9 cellular contexts compared by ENCODE assay signal in the genomic region with DNA sequence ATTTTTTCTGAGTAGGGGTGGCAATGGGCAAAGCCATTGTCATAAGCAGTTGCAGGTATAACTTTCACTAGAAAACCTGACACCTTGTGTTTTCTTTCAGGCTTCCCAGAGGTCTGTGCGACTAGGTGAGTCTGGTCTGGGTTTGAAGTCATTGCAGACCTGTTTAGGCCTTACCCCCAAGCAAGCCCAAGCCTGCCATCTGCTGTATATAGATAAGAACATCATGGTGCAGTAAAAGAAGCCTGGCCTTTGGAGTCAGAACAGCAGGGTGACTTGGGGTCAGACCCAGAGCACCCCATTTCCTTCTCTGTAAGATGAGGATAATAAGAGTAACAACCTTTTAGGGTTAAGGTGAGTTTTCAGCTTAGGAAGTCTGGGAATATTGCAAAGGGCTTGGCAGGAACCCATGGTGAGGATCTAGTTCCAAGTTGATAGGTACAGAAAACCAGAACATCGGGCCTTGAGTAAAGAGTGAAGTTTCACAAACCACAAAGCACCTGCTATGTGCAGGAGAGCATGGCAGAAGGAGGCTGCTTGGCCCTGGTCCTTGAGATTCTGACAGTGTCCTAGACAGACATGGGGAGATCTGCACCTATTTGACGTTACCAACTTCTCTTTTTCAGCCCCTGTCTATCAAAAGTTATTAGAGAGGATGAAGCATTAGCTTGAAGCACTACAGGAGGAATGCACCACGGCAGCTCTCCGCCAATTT. TPM values are rescaled to one million over a fixed set of nuclear protein-coding genes. Genes with fewer than 3 reads are reported as not detected.
DNase-seq lines count a peak whose midpoint lies in the region; ATAC-seq, FAIRE-seq and TF ChIP-seq lines count a peak whose summit lies in the region.
"Had no signal": no experiment of that assay in that cellular context is flagged by ENCODE, and none has a peak within 500 bp of the region (broad histone marks: within the 10 kb centered on the region; RNA-seq: fewer than 3 reads in every experiment).

No MANE protein-coding gene starts in this region.

- H3K56ac ChIP-seq in H9 (ENCODE audit: insufficient read length, low read depth, low read length), result no peak overlapping the region

- H3K4me1 Mint-ChIP-seq in H9 (peaks cover 4 to 5% of the 10 kb centered on the region in 2 experiments), astrocyte (ENCODE audit: low read depth, unreplicated experiment) (peaks cover 38% of the 10 kb centered on the region)

- H2BK120ac ChIP-seq in H9 (ENCODE audit: low read depth, low read length, poor library complexity, severe bottlenecking), result no peak overlapping the region

- no peaks in the 10 kb centered on the region for H3K79me2 ChIP-seq in H9 (ENCODE audit: insufficient read depth, low read length)
- no peaks in the 10 kb centered on the region for H3K79me2 ChIP-seq in astrocyte (ENCODE audit: insufficient read depth, low read length)

- H3K4me1 ChIP-seq in H9 (ENCODE audit: insufficient read depth, low read length), result no peaks in the 10 kb centered on the region
- H3K4me1 ChIP-seq in astrocyte (ENCODE audit: insufficient read depth, low read length), result peaks cover 25% of the 10 kb centered on the region
- peaks cover 7% of the 10 kb centered on the region in 2 donors for H3K4me1 ChIP-seq in lung (ENCODE audit: control insufficient read depth in 2 of 2, insufficient read depth in 2 of 2, low read length in 2 of 2)

- WGBS in H9 (ENCODE audit: extremely low coverage, insufficient read length, low lambda C conversion rate), result no CpG with 5 or more reads among the region's 5 CpGs
- WGBS in lung, 2 donors, result 79% methylated on average over 5 of the region's 5 CpGs

- H2AFZ ChIP-seq in H9 (ENCODE audit: low read length), result no peak overlapping the region
- no peak overlapping the region for H2AFZ ChIP-seq in astrocyte (ENCODE audit: low read depth, low read length)

- no peak overlapping the region for H3K14ac ChIP-seq in H9 (ENCODE audit: insufficient read depth, low read length)

- no peaks in the 10 kb centered on the region for H3K23me2 ChIP-seq in H9 (ENCODE audit: insufficient read length, low read depth, low read length, poor library complexity, severe bottlenecking)

- H3K27me3 Mint-ChIP-seq in H9 (ENCODE audit: low read depth) (no peaks in the 10 kb centered on the region), astrocyte (ENCODE audit: low read depth, unreplicated experiment) (no peaks in the 10 kb centered on the region)

- H3K9me3 Mint-ChIP-seq in H9 (no peaks in the 10 kb centered on the region), astrocyte (ENCODE audit: unreplicated experiment) (no peaks in the 10 kb centered on the region)

- no peak overlapping the region for H3K9ac ChIP-seq in H9 (ENCODE audit: extremely low read depth, insufficient read length, low read length)
- no peak overlapping the region for H3K9ac ChIP-seq in astrocyte (ENCODE audit: low read length)

- FAIRE-seq in astrocyte (lab: Jason Lieb, UNC), result no peak

- H3K27me3 ChIP-seq in H9 (ENCODE audit: insufficient read depth, low read length), result no peaks in the 10 kb centered on the region
- no peaks in the 10 kb centered on the region for H3K27me3 ChIP-seq in astrocyte (ENCODE audit: insufficient read depth, low read length)
- no peaks in the 10 kb centered on the region for H3K27me3 ChIP-seq in lung (ENCODE audit: control insufficient read depth, insufficient read depth)
- H3K27me3 ChIP-seq: vagina had no signal

- peak; percentile 57 for ATAC-seq in lung (ENCODE audit: insufficient read depth, low FRiP score)

- H3K4me3 Mint-ChIP-seq in H9 (no peak overlapping the region), astrocyte (ENCODE audit: unreplicated experiment) (no peak overlapping the region)

- no peak overlapping the region for H3T11ph ChIP-seq in H9 (ENCODE audit: low read length)

- TF ChIP-seq CTCF in H9 (conservative IDR thresholded peaks at IDR 0.05) (peak; percentile 73), astrocyte (IDR thresholded peaks at IDR 0.05; ENCODE audit: insufficient read depth, low read depth, low read length) (peak; percentile 9), lung (IDR thresholded peaks at IDR 0.05; ENCODE audit: control extremely low read depth, extremely low read depth) (no peak)

- no peak overlapping the region for H4K91ac ChIP-seq in H9 (ENCODE audit: insufficient read length, low read depth, low read length)

- no peak overlapping the region for H2BK12ac ChIP-seq in H9 (ENCODE audit: insufficient read length, low read depth, low read length)

- no peak overlapping the region for H4K8ac ChIP-seq in H9 (replicated peaks; ENCODE audit: insufficient read length, low read depth, low read length)

- H2AK5ac ChIP-seq in H9 (ENCODE audit: insufficient read length, low read length), result no peak overlapping the region

- H3K4ac ChIP-seq in H9 (ENCODE audit: low read depth, low read length), result no peak overlapping the region

- H3K4me2 ChIP-seq in H9 (ENCODE audit: insufficient read depth, insufficient read length, low read length) (no peak overlapping the region), astrocyte (ENCODE audit: low read length) (no peak overlapping the region)

- H2BK20ac ChIP-seq in H9 (ENCODE audit: low read depth, low read length, poor library complexity, severe bottlenecking), result no peak overlapping the region

- H3K79me1 ChIP-seq in H9 (ENCODE audit: insufficient read depth, low read depth, low read length, poor library complexity, severe bottlenecking), result no peaks in the 10 kb centered on the region

- DNase-seq in stimulated activated CD4-positive, alpha-beta T cell treated with anti-CD3 and anti-CD28 coated beads, Interleukin-1b, Interleukin-23, amount 100 ng/mL, for 48 hours, result peak; percentile 17
- DNase-seq in stimulated activated CD4-positive, alpha-beta T cell treated with anti-CD3 and anti-CD28 coated beads, Interleukin-2, amount 100 ng/mL, for 24 hours, result no peak
- DNase-seq in H9 (peak; percentile 43), NCI-H1092 (lab: John Stamatoyannopoulos, UW) (peak; percentile 2), astrocyte (ENCODE audit: low read depth) (no peak), lung (ENCODE audit: low spot score) (no peak), T-helper 9 cell (no peak), epidermal melanocyte (ENCODE audit: insufficient read length, low spot score) (no peak)

- H3K36me3 Mint-ChIP-seq in H9 (ENCODE audit: insufficient read depth in 1 of 3, low read depth in 3 of 3) (no peaks in the 10 kb centered on the region), astrocyte (ENCODE audit: low read depth, unreplicated experiment) (peaks cover 42% of the 10 kb centered on the region)

- H3K4me3 ChIP-seq in astrocyte (ENCODE audit: insufficient read depth, low read depth, low read length) (no peak overlapping the region), lung (no peak overlapping the region)
- H3K4me3 ChIP-seq: vagina had no signal

- no peak overlapping the region for H2BK15ac ChIP-seq in H9 (ENCODE audit: low read depth, low read length)

- H2BK5ac ChIP-seq in H9 (ENCODE audit: insufficient read length, low read length), result no peak overlapping the region

- H3K36me3 ChIP-seq in astrocyte (ENCODE audit: insufficient read depth, low read length), result peaks cover 74% of the 10 kb centered on the region
- peaks cover 3% of the 10 kb centered on the region in 2 donors for H3K36me3 ChIP-seq in lung (ENCODE audit: control insufficient read depth in 2 of 2, insufficient read depth in 2 of 2, low read length in 2 of 2)
- H3K36me3 ChIP-seq: vagina had no signal

- no peaks in the 10 kb centered on the region for H3K9me3 ChIP-seq in H9 (ENCODE audit: control insufficient read depth, low read depth, low read length)
- H3K9me3 ChIP-seq in astrocyte (ENCODE audit: insufficient read depth, low read depth, low read length), result no peaks in the 10 kb centered on the region
- no peaks in the 10 kb centered on the region for H3K9me3 ChIP-seq in lung (ENCODE audit: control insufficient read depth in 2 of 2, insufficient read depth in 1 of 2, low read length in 1 of 2)
- H3K9me3 ChIP-seq: vagina had no signal

- no peak overlapping the region for H3K23ac ChIP-seq in H9 (ENCODE audit: insufficient read length, low read depth, low read length)

- no peak overlapping the region for H4K5ac ChIP-seq in H9 (ENCODE audit: insufficient read length, low read depth, low read length)

- H3K27ac Mint-ChIP-seq in H9 (no peak overlapping the region), astrocyte (ENCODE audit: unreplicated experiment) (peak overlapping the region; percentile 72)

- no peak overlapping the region for H3K18ac ChIP-seq in H9 (ENCODE audit: insufficient read length, low read depth, low read length)

- H4K20me1 ChIP-seq in H9 (ENCODE audit: control insufficient read depth, insufficient read depth, insufficient read length), result no peaks in the 10 kb centered on the region
- peaks cover 45% of the 10 kb centered on the region for H4K20me1 ChIP-seq in astrocyte (ENCODE audit: insufficient read depth, low read length)

- H3K27ac ChIP-seq in H9 (ENCODE audit: insufficient read length, low read depth, low read length), result no peak overlapping the region
- no peak overlapping the region for H3K27ac ChIP-seq in astrocyte (ENCODE audit: low read depth, low read length)
- H3K27ac ChIP-seq in lung (ENCODE audit: low read depth in 1 of 2, low read length in 1 of 2), result no peak overlapping the region
- H3K27ac ChIP-seq: vagina had no signal

RNA-seq across cellular contexts. Expression of gene TGFBI, which starts 33.9 kb away (rescaled TPM):
- 3.2 and 4.7 TPM in 2 replicates for total RNA-seq in H9 (2021)
- total RNA-seq in astrocyte, result 1,145 and 1,862 TPM in 2 replicates
- 100 to 1,000 TPM in 1 of 2 donors, 10 to 100 TPM in 1; 96.4 to 146 TPM for total RNA-seq in lung
- polyA plus RNA-seq in lung, result 100 to 1,000 TPM; 100 to 122 TPM

Comparison
In these comparisons a context has a peak if more than half of its experiments do, and no peak if none do; other contexts are left out.
1. DNase-seq: peak in stimulated activated CD4-positive, alpha-beta T cell treated with anti-CD3 and anti-CD28 coated beads, Interleukin-1b, Interleukin-23, amount 100 ng/mL, for 48 hours (single experiment), H9 (single experiment) and NCI-H1092 (single experiment); none in stimulated activated CD4-positive, alpha-beta T cell treated with anti-CD3 and anti-CD28 coated beads, Interleukin-2, amount 100 ng/mL, for 24 hours (0 of 2), astrocyte (single experiment), lung (single experiment), T-helper 9 cell (single experiment) and epidermal melanocyte (single experiment).
2. RNA of gene TGFBI, which starts 33.9 kb away (total RNA-seq): 1,145 to 1,862 TPM in astrocyte and 96.4 to 146 TPM in lung; 3.2 to 4.7 TPM in H9; every median in the first group is over 10 times any median in the second.